ENCODE assay signal across 22 cellular contexts in the genomic region with DNA sequence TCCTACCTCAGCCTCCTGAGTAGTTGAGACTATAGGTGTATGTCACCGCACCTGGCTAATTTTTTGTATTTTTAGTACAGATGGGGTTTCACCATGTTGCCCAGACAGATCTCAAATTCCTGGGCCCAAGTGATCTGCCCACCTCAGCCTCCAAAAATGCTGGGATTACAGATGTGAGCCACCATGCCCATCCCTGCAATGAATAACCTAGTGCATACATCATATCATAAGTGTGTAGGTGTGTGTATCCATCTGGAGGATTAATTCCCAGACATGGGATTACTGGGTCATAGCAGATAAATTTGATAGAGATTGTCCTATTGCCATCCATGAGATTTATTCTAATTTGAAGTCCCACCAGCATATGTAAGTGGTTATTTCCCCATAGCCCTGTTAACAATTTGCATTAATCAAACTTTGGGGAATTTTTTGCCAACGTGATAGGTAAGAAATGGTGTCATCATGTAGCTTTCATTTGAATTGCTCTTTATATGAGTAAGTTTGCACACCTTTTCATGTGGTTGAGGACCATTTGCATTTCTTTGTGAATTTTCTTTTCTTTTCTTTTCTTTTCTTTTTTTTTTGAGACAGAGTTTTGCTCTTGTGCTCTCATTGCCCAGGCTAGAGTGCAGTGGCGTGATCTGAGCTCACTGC.
A peak's percentile ranks its signal among the peaks of the same experiment; 100 is the strongest.
DNase-seq lines count a peak whose midpoint lies in the region; ATAC-seq and TF ChIP-seq lines count a peak whose summit lies in the region.
"Had no signal": no experiment of that assay in that cellular context is flagged by ENCODE, and none has a peak within 500 bp of the region (broad histone marks: within the 10 kb centered on the region; RNA-seq: fewer than 3 reads in every experiment).

No MANE protein-coding gene starts in this region.

- peak overlapping the region in 1 of 2 donors; percentile 86 for H3K27ac Mint-ChIP-seq in stimulated activated naive CD8-positive, alpha-beta T cell treated with anti-CD3 and anti-CD28 coated beads, Interleukin-15, amount 100 ng/mL, for 72 hours
- H3K27ac Mint-ChIP-seq: CD4-positive, alpha-beta memory T cell; GM23338 had no signal

- no peak overlapping the region for H3K4me3 ChIP-seq in epithelial cell of esophagus (ENCODE audit: low read length)
- H3K4me3 ChIP-seq: A549, BLaER1, GM23338 had no signal

- TF ChIP-seq CTCF in epithelial cell of esophagus (IDR thresholded peaks at IDR 0.05; ENCODE audit: insufficient read depth, low read depth, low read length, missing control alignments): no peak

- H3K4me3 Mint-ChIP-seq in stimulated activated naive CD8-positive, alpha-beta T cell treated with anti-CD3 and anti-CD28 coated beads, Interleukin-15, amount 100 ng/mL, for 72 hours: peak overlapping the region in 1 of 2 donors; percentile 27
- H3K4me3 Mint-ChIP-seq: CD4-positive, alpha-beta memory T cell; GM23338 had no signal

- no peaks in the 10 kb centered on the region for H3K9me3 Mint-ChIP-seq in stimulated activated naive CD8-positive, alpha-beta T cell treated with anti-CD3 and anti-CD28 coated beads, Interleukin-15, amount 100 ng/mL, for 72 hours
- H3K9me3 Mint-ChIP-seq: CD4-positive, alpha-beta memory T cell; GM23338 had no signal

- ATAC-seq in stimulated activated naive CD8-positive, alpha-beta T cell treated with anti-CD3 and anti-CD28 coated beads, Interleukin-15, amount 100 ng/mL, for 72 hours: peak; percentile 97
- no peak for ATAC-seq in GM21619 (IDR thresholded peaks at IDR 0.05; ENCODE audit: unreplicated experiment)
- ATAC-seq: A549, GM23338 had no signal

- peaks cover 43% of the 10 kb centered on the region for H3K4me1 Mint-ChIP-seq in stimulated activated naive CD8-positive, alpha-beta T cell treated with anti-CD3 and anti-CD28 coated beads, Interleukin-15, amount 100 ng/mL, for 72 hours
- H3K4me1 Mint-ChIP-seq: CD4-positive, alpha-beta memory T cell had no signal

- DNase-seq in activated T-cell treated with anti-CD3 and anti-CD28 coated beads for 24 hours (ENCODE audit: low read depth): peak; percentile 11
- no peak for DNase-seq in activated T-cell treated with anti-CD3 and anti-CD28 coated beads, Interleukin-2, amount 50 U/mL, for 48 hours
- peak; percentile 17 for DNase-seq in stimulated activated CD4-positive, alpha-beta T cell treated with anti-CD3 and anti-CD28 coated beads, Interleukin-4, amount 100 ng/mL, for 24 hours
- DNase-seq in stimulated activated CD4-positive, alpha-beta T cell treated with anti-CD3 and anti-CD28 coated beads, Interleukin-2, amount 100 ng/mL, for 48 hours: no peak
- peak; percentile 9 for DNase-seq in epithelial cell of esophagus (ENCODE audit: low read depth)
- DNase-seq in stimulated activated naive CD8-positive, alpha-beta T cell treated with anti-CD3 and anti-CD28 coated beads, Interleukin-15, amount 100 ng/mL, for 72 hours: no peak
- no peak for DNase-seq in amniotic stem cell (lab: John Stamatoyannopoulos, UW)
- DNase-seq: CD4-positive, alpha-beta memory T cell; DMS153; GF-D8; HCEC 1CT; KG1; NCI-H1105 treated with DMSO at 0.1 percent for 48 hours; NCI-H1694; NCI-H2081 treated with DMSO at 0.1 percent for 48 hours; NCI-H510A; NCI-H748 treated with DMSO at 0.1 percent for 48 hours; NK-92 treated with Interleukin-12 subunit alpha and Interleukin-12 subunit beta, amount 100 ng/mL, for 24 hours had no signal

- no peaks in the 10 kb centered on the region for H3K27me3 Mint-ChIP-seq in stimulated activated naive CD8-positive, alpha-beta T cell treated with anti-CD3 and anti-CD28 coated beads, Interleukin-15, amount 100 ng/mL, for 72 hours
- H3K27me3 Mint-ChIP-seq: CD4-positive, alpha-beta memory T cell had no signal

Comparison
In these comparisons a context has a peak if more than half of its experiments do, and no peak if none do; other contexts are left out.
1. DNase-seq: peak in activated T-cell treated with anti-CD3 and anti-CD28 coated beads for 24 hours (single experiment), stimulated activated CD4-positive, alpha-beta T cell treated with anti-CD3 and anti-CD28 coated beads, Interleukin-4, amount 100 ng/mL, for 24 hours (single experiment) and epithelial cell of esophagus (single experiment); none in activated T-cell treated with anti-CD3 and anti-CD28 coated beads, Interleukin-2, amount 50 U/mL, for 48 hours (0 of 2), stimulated activated CD4-positive, alpha-beta T cell treated with anti-CD3 and anti-CD28 coated beads, Interleukin-2, amount 100 ng/mL, for 48 hours (0 of 2), stimulated activated naive CD8-positive, alpha-beta T cell treated with anti-CD3 and anti-CD28 coated beads, Interleukin-15, amount 100 ng/mL, for 72 hours (0 of 2) and amniotic stem cell (single experiment).